Comparison of ENCODE assay signal across 12 cellular contexts in the genomic region with DNA sequence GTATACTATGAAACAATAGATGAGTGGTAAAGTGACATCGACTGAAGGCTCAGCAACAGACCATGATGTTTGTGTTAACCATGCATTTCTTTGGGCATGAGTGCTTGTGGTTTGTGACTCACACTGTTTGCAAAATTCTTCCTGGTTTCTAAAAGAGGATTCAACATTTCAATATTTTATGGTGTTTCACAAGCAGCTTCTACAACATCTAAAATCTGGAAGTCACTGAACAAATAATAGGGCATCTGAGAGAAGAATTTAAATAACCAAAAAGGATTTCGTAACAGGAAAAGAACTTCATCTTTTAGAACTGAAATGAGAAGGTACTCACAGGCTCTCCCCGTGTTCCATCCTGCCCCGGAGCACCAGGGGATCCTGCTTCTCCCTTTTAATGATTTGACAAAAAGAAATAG.
DNase-seq lines count a peak whose midpoint lies in the region; TF ChIP-seq lines count a peak whose summit lies in the region.
"Had no signal": no experiment of that assay in that cellular context is flagged by ENCODE, and none has a peak within 500 bp of the region (broad histone marks: within the 10 kb centered on the region; RNA-seq: fewer than 3 reads in every experiment).

No MANE protein-coding gene starts in this region.

- no TSS peak for BruUV-seq in Caco-2 (replicated peaks; lab: Mats Ljungman, UMichigan)

- DNase-seq in CD1c-positive myeloid dendritic cell (ENCODE audit: extremely low spot score) (peak; percentile 84), Kasumi-1 (lab: John Stamatoyannopoulos, UW) (peak; percentile 95 to 96), adipocyte (ENCODE audit: low read depth) (peak; percentile 96), kidney tubule cell (ENCODE audit: low spot score) (peak; percentile 93), Caco-2 (no peak), NCI-H128 (lab: John Stamatoyannopoulos, UW; ENCODE audit: unreplicated experiment) (no peak), cortex of kidney (lab: John Stamatoyannopoulos, UW) (no peak), NCI-H1417 (lab: John Stamatoyannopoulos, UW) (no peak)
- DNase-seq: activated CD4-positive, CD25-positive, alpha-beta regulatory T cell; adrenal gland; NCI-H146; stimulated activated CD4-positive, alpha-beta T cell treated with anti-CD3 and anti-CD28 coated beads, Interleukin-4, amount 100 ng/mL, for 4 hours had no signal

- H3K36me3 ChIP-seq in adipocyte (ENCODE audit: control insufficient read depth, insufficient read depth, low read length, severe bottlenecking) = no peaks in the 10 kb centered on the region
- H3K36me3 ChIP-seq in Caco-2 (ENCODE audit: control insufficient read depth, insufficient read depth, low read length) = no peaks in the 10 kb centered on the region
- H3K36me3 ChIP-seq: adrenal gland had no signal

- CTCF ChIA-PET in Caco-2 (lab: Charles Lee) = no interaction called here

- no peak overlapping the region for H3K4me3 Mint-ChIP-seq in Caco-2 (ENCODE audit: unreplicated experiment)

- H3K9ac ChIP-seq in adipocyte (ENCODE audit: low read length) = peak overlapping the region; percentile 62

- H3K4me1 Mint-ChIP-seq in Caco-2 (ENCODE audit: low read depth, unreplicated experiment) = no peaks in the 10 kb centered on the region

- H3K36me3 Mint-ChIP-seq in Caco-2 (ENCODE audit: insufficient read depth, unreplicated experiment) = no peaks in the 10 kb centered on the region

- intact Hi-C loops in Caco-2 (cut with micrococcal nuclease; ENCODE audit: unreplicated experiment) = no loop called here

- H3K9me3 ChIP-seq in adipocyte (ENCODE audit: control insufficient read depth, low read length) = no peaks in the 10 kb centered on the region
- no peaks in the 10 kb centered on the region for H3K9me3 ChIP-seq in Caco-2
- H3K9me3 ChIP-seq: adrenal gland had no signal

- peaks cover 27% of the 10 kb centered on the region for H3K4me1 ChIP-seq in adipocyte (ENCODE audit: control insufficient read depth, insufficient read depth, low read length)
- no peaks in the 10 kb centered on the region for H3K4me1 ChIP-seq in Caco-2
- H3K4me1 ChIP-seq: adrenal gland had no signal

- POLR2A ChIA-PET in Caco-2 (lab: Charles Lee) = no interaction called here

- H3K4me3 ChIP-seq in adipocyte (ENCODE audit: low read length) (peak overlapping the region; percentile 39), Caco-2 (ENCODE audit: low read depth, low read length) (no peak overlapping the region)
- H3K4me3 ChIP-seq: adrenal gland had no signal

- H3K27me3 ChIP-seq in adipocyte (replicated peaks; ENCODE audit: control insufficient read depth, insufficient read depth, low read length) (no peaks in the 10 kb centered on the region), Caco-2 (replicated peaks; ENCODE audit: control insufficient read depth, insufficient read depth, low read length) (no peaks in the 10 kb centered on the region)
- H3K27me3 ChIP-seq: adrenal gland had no signal

- no peaks in the 10 kb centered on the region for H3K27me3 Mint-ChIP-seq in Caco-2 (ENCODE audit: insufficient read depth, unreplicated experiment)

- H3K9me3 Mint-ChIP-seq in Caco-2 (ENCODE audit: unreplicated experiment) = peaks cover 10% of the 10 kb centered on the region

- no peak for TF ChIP-seq CTCF in Caco-2 (IDR thresholded peaks at IDR 0.05; ENCODE audit: insufficient read depth in 1 of 2, low read depth in 1 of 2, low read length in 1 of 2, severe bottlenecking in 1 of 2, unreplicated experiment in 1 of 2)

- no peak overlapping the region for H3K27ac Mint-ChIP-seq in Caco-2 (ENCODE audit: unreplicated experiment)

Comparison
In these comparisons a context has a peak if more than half of its experiments do, and no peak if none do; other contexts are left out.
1. DNase-seq: peak in CD1c-positive myeloid dendritic cell (single experiment), Kasumi-1 (2 of 2), adipocyte (single experiment) and kidney tubule cell (single experiment); none in Caco-2 (0 of 2), NCI-H128 (single experiment), cortex of kidney (single experiment) and NCI-H1417 (0 of 3).